Comparison of ENCODE assay signal across 7 cellular contexts in the genomic region with DNA sequence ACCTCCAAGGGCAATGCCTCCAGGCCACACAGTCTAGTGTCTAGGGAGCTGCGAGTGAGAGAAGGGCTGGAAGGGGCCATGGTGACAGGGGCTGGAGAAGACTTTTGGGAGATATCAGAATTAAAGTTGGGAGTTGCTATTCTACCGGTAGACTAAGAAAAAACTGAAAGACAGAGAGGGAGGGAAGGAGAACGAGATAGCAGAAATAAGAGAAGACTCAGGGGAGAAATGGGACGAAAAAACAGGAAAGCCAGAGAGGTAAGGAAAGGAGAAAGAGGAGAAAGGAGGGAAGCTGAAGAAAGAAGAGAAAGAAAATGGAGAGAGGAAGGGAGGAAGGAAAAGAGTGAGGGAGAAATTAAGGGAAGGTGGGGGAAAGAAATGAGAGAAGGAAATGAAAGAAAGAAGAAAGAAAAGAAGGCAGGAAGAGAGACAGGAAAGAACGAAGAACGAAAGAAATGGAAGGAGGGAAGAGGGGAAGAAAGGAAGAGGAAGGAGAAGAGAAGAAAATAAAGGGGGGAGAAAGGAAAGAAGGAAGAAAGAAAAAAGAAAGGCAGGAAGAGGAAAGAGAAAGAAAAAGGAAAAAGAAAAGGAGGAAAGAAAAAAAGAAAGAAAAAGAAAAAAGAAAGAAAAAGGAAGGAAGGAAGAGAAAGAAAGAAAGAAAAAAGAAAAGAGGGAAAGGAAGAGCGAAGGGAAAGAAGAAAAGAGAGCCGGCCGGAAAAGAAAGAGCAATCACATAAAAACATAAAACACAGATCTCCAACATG. TPM values are rescaled to one million over a fixed set of nuclear protein-coding genes. Genes with fewer than 3 reads are reported as not detected.
DNase-seq lines count a peak whose midpoint lies in the region; ATAC-seq lines count a peak whose summit lies in the region.

No MANE protein-coding gene starts in this region.

- CTCF ChIA-PET in activated CD4-positive, alpha-beta memory T cell treated with anti-CD3 and anti-CD28 coated beads, Interleukin-2, amount 10 ng/mL, durations not matched to agents 7 days and 5 days (lab: Charles Lee) = interaction anchor here (0.6 kb wide), 1 partner anchor 14 kb away, joined by 3 read pairs; no protein-coding TSS in a partner anchor

- peaks cover 74% of the 10 kb centered on the region for H3K27me3 Mint-ChIP-seq in activated CD4-positive, alpha-beta memory T cell treated with anti-CD3 and anti-CD28 coated beads, Interleukin-2, amount 10 ng/mL, durations not matched to agents 7 days and 5 days
- no peaks in the 10 kb centered on the region for H3K27me3 Mint-ChIP-seq in stimulated activated naive B cell treated with anti-CD40 and anti-IgM and Interleukin-4, amounts not matched to agents 10 μg/mL and 1 μg/mL and 100 μg/mL, for 72 hours

- H3K9ac ChIP-seq in iPS-18a (ENCODE audit: low read length) = no peak overlapping the region

- no peaks in the 10 kb centered on the region for H3K36me3 Mint-ChIP-seq in activated CD4-positive, alpha-beta memory T cell treated with anti-CD3 and anti-CD28 coated beads, Interleukin-2, amount 10 ng/mL, durations not matched to agents 7 days and 5 days (ENCODE audit: low read depth)
- H3K36me3 Mint-ChIP-seq in stimulated activated naive B cell treated with anti-CD40 and anti-IgM and Interleukin-4, amounts not matched to agents 10 μg/mL and 1 μg/mL and 100 μg/mL, for 72 hours = peaks cover 52 to 70% of the 10 kb centered on the region in 2 donors

- DNase-seq in HAP-1 (ENCODE audit: low spot score in 2 of 2) (no peak), NCI-H187 treated with DMSO at 0.1 percent for 48 hours (lab: John Stamatoyannopoulos, UW) (no peak), cerebellar nuclear complex (lab: John Stamatoyannopoulos, UW) (no peak), SIG-M5 treated with dmso at 0.1 percent for 504 hours (lab: John Stamatoyannopoulos, UW; ENCODE audit: unreplicated experiment) (no peak)
- DNase-seq in activated CD4-positive, alpha-beta memory T cell treated with anti-CD3 and anti-CD28 coated beads, Interleukin-2, amount 10 ng/mL, durations not matched to agents 7 days and 5 days = no peak
- no peak for DNase-seq in stimulated activated naive B cell treated with anti-CD40 and anti-IgM and Interleukin-4, amounts not matched to agents 10 μg/mL and 1 μg/mL and 100 μg/mL, for 72 hours

- H3K4me1 ChIP-seq in HAP-1 (peaks cover 16% of the 10 kb centered on the region), iPS-18a (ENCODE audit: control insufficient read depth, low read depth, low read length) (peaks cover 36% of the 10 kb centered on the region)

- peaks cover 39% of the 10 kb centered on the region for H3K4me1 Mint-ChIP-seq in activated CD4-positive, alpha-beta memory T cell treated with anti-CD3 and anti-CD28 coated beads, Interleukin-2, amount 10 ng/mL, durations not matched to agents 7 days and 5 days
- H3K4me1 Mint-ChIP-seq in stimulated activated naive B cell treated with anti-CD40 and anti-IgM and Interleukin-4, amounts not matched to agents 10 μg/mL and 1 μg/mL and 100 μg/mL, for 72 hours = peaks cover 43 to 64% of the 10 kb centered on the region in 2 donors

- POLR2A ChIA-PET in activated CD4-positive, alpha-beta memory T cell treated with anti-CD3 and anti-CD28 coated beads, Interleukin-2, amount 10 ng/mL, durations not matched to agents 7 days and 5 days (lab: Charles Lee) = no interaction called here

- H3K9me3 Mint-ChIP-seq in activated CD4-positive, alpha-beta memory T cell treated with anti-CD3 and anti-CD28 coated beads, Interleukin-2, amount 10 ng/mL, durations not matched to agents 7 days and 5 days = no peaks in the 10 kb centered on the region
- no peaks in the 10 kb centered on the region for H3K9me3 Mint-ChIP-seq in stimulated activated naive B cell treated with anti-CD40 and anti-IgM and Interleukin-4, amounts not matched to agents 10 μg/mL and 1 μg/mL and 100 μg/mL, for 72 hours

- H3K9me3 ChIP-seq in HAP-1 (no peaks in the 10 kb centered on the region), iPS-18a (ENCODE audit: control insufficient read depth, low read depth, low read length) (no peaks in the 10 kb centered on the region)

- peak overlapping the region; percentile 14 for H3K27ac Mint-ChIP-seq in activated CD4-positive, alpha-beta memory T cell treated with anti-CD3 and anti-CD28 coated beads, Interleukin-2, amount 10 ng/mL, durations not matched to agents 7 days and 5 days
- H3K27ac Mint-ChIP-seq in stimulated activated naive B cell treated with anti-CD40 and anti-IgM and Interleukin-4, amounts not matched to agents 10 μg/mL and 1 μg/mL and 100 μg/mL, for 72 hours = peak overlapping the region; percentile 95

- H3K4me3 ChIP-seq in HAP-1 (peak overlapping the region; percentile 38), iPS-18a (ENCODE audit: low read length) (peak overlapping the region; percentile 49)

- in situ Hi-C loops in HAP-1 (cut with MboI; ENCODE audit: low sequenced_read_pairs) = no loop called here

- no peak overlapping the region for H3K27ac ChIP-seq in iPS-18a (ENCODE audit: low read length)

- H3K4me3 Mint-ChIP-seq in activated CD4-positive, alpha-beta memory T cell treated with anti-CD3 and anti-CD28 coated beads, Interleukin-2, amount 10 ng/mL, durations not matched to agents 7 days and 5 days = peak overlapping the region; percentile 82
- peak overlapping the region; percentile 86 to 90 for H3K4me3 Mint-ChIP-seq in stimulated activated naive B cell treated with anti-CD40 and anti-IgM and Interleukin-4, amounts not matched to agents 10 μg/mL and 1 μg/mL and 100 μg/mL, for 72 hours

- no peak for ATAC-seq in stimulated activated naive B cell treated with anti-CD40 and anti-IgM and Interleukin-4, amounts not matched to agents 10 μg/mL and 1 μg/mL and 100 μg/mL, for 72 hours (replicated peaks)

- no peaks in the 10 kb centered on the region for H3K36me3 ChIP-seq in HAP-1 (replicated peaks)
- H3K36me3 ChIP-seq in iPS-18a (ENCODE audit: control insufficient read depth, low read depth, low read length) = no peaks in the 10 kb centered on the region

- H3K27me3 ChIP-seq in HAP-1 (ENCODE audit: low read depth) = peaks cover 9% of the 10 kb centered on the region
- peaks cover 92% of the 10 kb centered on the region for H3K27me3 ChIP-seq in iPS-18a (ENCODE audit: control insufficient read depth, insufficient read depth, low read length)

RNA-seq across cellular contexts. Expression of gene EBF1, which starts 1.2 kb away (rescaled TPM):
- under 1 TPM in 1 of 2 experiments, not detected in 1; 0.23 TPM for total RNA-seq in activated CD4-positive, alpha-beta memory T cell treated with anti-CD3 and anti-CD28 coated beads, Interleukin-2, amount 10 ng/mL, durations not matched to agents 7 days and 5 days
